Comparison of ENCODE assay signal across 11 cellular contexts in the genomic region with DNA sequence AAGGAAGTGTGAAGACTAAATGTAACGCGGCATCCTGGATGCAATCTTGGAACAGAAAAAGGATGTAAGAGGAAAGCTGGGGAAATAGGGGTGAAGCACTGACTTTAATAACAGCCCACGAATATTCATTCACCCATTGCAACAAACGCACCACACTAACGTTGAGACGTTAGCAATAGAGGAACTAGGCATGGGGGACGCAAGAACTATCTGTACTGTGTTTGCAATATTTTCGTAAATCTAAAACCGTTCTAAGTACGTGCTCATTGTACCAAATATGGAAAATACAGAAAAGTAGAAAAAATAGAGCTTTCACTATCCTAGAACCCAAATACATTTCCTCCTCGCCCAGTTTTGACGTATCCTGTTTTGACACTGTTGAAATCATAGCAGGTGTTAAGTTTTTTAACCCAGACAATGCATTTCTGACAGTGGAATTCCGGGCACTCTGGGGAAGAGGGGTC. TPM values are rescaled to one million over a fixed set of nuclear protein-coding genes. Genes with fewer than 3 reads are reported as not detected.
DNase-seq lines count a peak whose midpoint lies in the region; ATAC-seq and TF ChIP-seq lines count a peak whose summit lies in the region.
"Had no signal": no experiment of that assay in that cellular context is flagged by ENCODE, and none has a peak within 500 bp of the region (broad histone marks: within the 10 kb centered on the region; RNA-seq: fewer than 3 reads in every experiment).

No MANE protein-coding gene starts in this region.

- peak overlapping the region; percentile 87 for H3K4me3 ChIP-seq in OCI-LY3 (ENCODE audit: low read length)
- peak overlapping the region; percentile 25 to 44 for H3K4me3 ChIP-seq in duodenal mucosa (ENCODE audit: low read depth in 1 of 2, low read length in 2 of 2)
- H3K4me3 ChIP-seq in transverse colon = peak overlapping the region in 1 of 4 donors; percentile 40
- H3K4me3 ChIP-seq: vagina had no signal

- H3K4me1 ChIP-seq in OCI-LY3 (ENCODE audit: low read length) (peaks cover 82% of the 10 kb centered on the region), duodenal mucosa (ENCODE audit: control insufficient read depth in 1 of 2, insufficient read depth in 2 of 2, low read length in 2 of 2) (peaks cover 27 to 36% of the 10 kb centered on the region in 2 donors), transverse colon (peaks cover 0 to 28% (median 9%) of the 10 kb centered on the region in 4 donors)

- no peak for TF ChIP-seq EP300 in transverse colon (IDR thresholded peaks at IDR 0.05; ENCODE audit: low read depth)

- no peaks in the 10 kb centered on the region for H3K9me3 Mint-ChIP-seq in activated T-cell treated with anti-CD3 and anti-CD28 coated beads, Interleukin-2, amount 50 U/mL, for 4 hours

- no peaks in the 10 kb centered on the region for H3K27me3 Mint-ChIP-seq in activated T-cell treated with anti-CD3 and anti-CD28 coated beads, Interleukin-2, amount 50 U/mL, for 4 hours (ENCODE audit: low read depth)

- whole genome bisulfite sequencing in transverse colon (ENCODE audit: low coverage in 1 of 2), 2 donors = 64 to 75% methylated on average over 12 to 13 of the region's 13 CpGs

- H2AFZ ChIP-seq in OCI-LY3 (ENCODE audit: low read depth, low read length) = no peak overlapping the region

- in situ Hi-C loops in transverse colon (cut with MboI; ENCODE audit: low pct_ligation_motif_present in 1 of 4, low pct_unique_long_range_greater_than_20kb in 1 of 4, low sequenced_read_pairs in 3 of 4) = no loop called here

- peak overlapping the region; percentile 80 for H3K9ac ChIP-seq in OCI-LY3 (ENCODE audit: low read length)
- peak overlapping the region in 1 of 2 donors; percentile 2 for H3K9ac ChIP-seq in duodenal mucosa (ENCODE audit: low read depth in 1 of 2, low read length in 2 of 2)

- peaks cover 8% of the 10 kb centered on the region for H4K20me1 ChIP-seq in OCI-LY3 (ENCODE audit: insufficient read depth, low read length)

- peaks cover 93% of the 10 kb centered on the region for H3K4me1 Mint-ChIP-seq in activated T-cell treated with anti-CD3 and anti-CD28 coated beads, Interleukin-2, amount 50 U/mL, for 4 hours (ENCODE audit: low read depth)

- intact Hi-C loops in transverse colon (cut with DNase I; ENCODE audit: low total_unique reads) = no loop called here

- H3K36me3 Mint-ChIP-seq in activated T-cell treated with anti-CD3 and anti-CD28 coated beads, Interleukin-2, amount 50 U/mL, for 4 hours (ENCODE audit: insufficient read depth) = peaks cover 12% of the 10 kb centered on the region

- H3K27ac ChIP-seq in OCI-LY3 (ENCODE audit: low read length) = peak overlapping the region; percentile 99
- H3K27ac ChIP-seq in duodenal mucosa (ENCODE audit: low read depth, low read length) = no peak overlapping the region
- peak overlapping the region; percentile 73 to 84 (median 79) for H3K27ac ChIP-seq in transverse colon

- H3K79me2 ChIP-seq in OCI-LY3 (ENCODE audit: low read length) = peaks cover 99% of the 10 kb centered on the region

- peak; percentile 28 for TF ChIP-seq POLR2A in transverse colon (IDR thresholded peaks at IDR 0.05)

- no peak for TF ChIP-seq CTCF in OCI-LY3 (IDR thresholded peaks at IDR 0.05; ENCODE audit: low read depth, low read length)
- TF ChIP-seq CTCF in transverse colon (IDR thresholded peaks at IDR 0.05) = no peak

- no peak for ATAC-seq in activated T-cell treated with anti-CD3 and anti-CD28 coated beads, Interleukin-2, amount 50 U/mL, for 4 hours
- no peak for ATAC-seq in GM21723 (IDR thresholded peaks at IDR 0.05; ENCODE audit: unreplicated experiment)
- no peak for ATAC-seq in GM18870 (IDR thresholded peaks at IDR 0.05; ENCODE audit: unreplicated experiment)

- no peak for DNase-seq in activated T-cell treated with anti-CD3 and anti-CD28 coated beads, Interleukin-2, amount 50 U/mL, for 4 hours
- DNase-seq in activated T-cell treated with anti-CD3 and anti-CD28 coated beads for 4 hours = no peak
- DNase-seq in transverse colon = no peak
- no peak for DNase-seq in EL
- DNase-seq: dorsolateral prefrontal cortex had no signal

- H3K4me2 ChIP-seq in OCI-LY3 (ENCODE audit: low read length) = peak overlapping the region; percentile 100

- no peaks in the 10 kb centered on the region for H3K9me3 ChIP-seq in OCI-LY3 (ENCODE audit: insufficient read depth, low read length)
- H3K9me3 ChIP-seq in duodenal mucosa (ENCODE audit: control insufficient read depth in 1 of 2, low read length in 2 of 2) = no peaks in the 10 kb centered on the region
- H3K9me3 ChIP-seq in transverse colon = no peaks in the 10 kb centered on the region
- H3K9me3 ChIP-seq: vagina had no signal

- peaks cover 38% of the 10 kb centered on the region for H3K36me3 ChIP-seq in OCI-LY3 (replicated peaks; ENCODE audit: low read depth, low read length)
- H3K36me3 ChIP-seq in duodenal mucosa (ENCODE audit: control insufficient read depth in 1 of 2, insufficient read depth in 2 of 2, low read length in 2 of 2) = no peaks in the 10 kb centered on the region
- no peaks in the 10 kb centered on the region for H3K36me3 ChIP-seq in transverse colon
- H3K36me3 ChIP-seq: vagina had no signal

- H3K4me3 Mint-ChIP-seq in activated T-cell treated with anti-CD3 and anti-CD28 coated beads, Interleukin-2, amount 50 U/mL, for 4 hours = peak overlapping the region; percentile 99

- H3K27me3 ChIP-seq in OCI-LY3 (ENCODE audit: low read depth, low read length) (no peaks in the 10 kb centered on the region), duodenal mucosa (ENCODE audit: control insufficient read depth in 1 of 2, insufficient read depth in 2 of 2, low read length in 2 of 2) (no peaks in the 10 kb centered on the region), transverse colon (no peaks in the 10 kb centered on the region)
- H3K27me3 ChIP-seq: dorsolateral prefrontal cortex, vagina had no signal

RNA-seq across cellular contexts. Expression of a gene that starts 3.9 kb away (rescaled TPM):
- 10 to 100 TPM; 68.3 to 97.3 (median 86.8) TPM for total RNA-seq in activated T-cell treated with anti-CD3 and anti-CD28 coated beads, Interleukin-2, amount 50 U/mL, for 4 hours
- total RNA-seq in transverse colon = 10 to 100 TPM in 3 of 4 donors, 1 to 10 TPM in 1; 5.2 to 66.6 (median 34.5) TPM

RNA-seq across cellular contexts. Expression of a gene that starts 30.3 kb away (rescaled TPM):
- total RNA-seq in activated T-cell treated with anti-CD3 and anti-CD28 coated beads, Interleukin-2, amount 50 U/mL, for 4 hours = 1 to 10 TPM; 2.0 to 2.9 (median 2.3) TPM
- not detected for total RNA-seq in transverse colon
- total RNA-seq: glomerular endothelial cell had no signal
